8 cellular contexts compared by ENCODE assay signal in genomic region chr19:7919681-7920519, GRCh38. TPM values are rescaled to one million over a fixed set of nuclear protein-coding genes. Genes with fewer than 3 reads are reported as not detected.
DNase-seq lines count a peak whose midpoint lies in the region; ATAC-seq and TF ChIP-seq lines count a peak whose summit lies in the region.

SNAPC2 (plus strand) TSS chr19:7920338; CDS start chr19:7920367, 29 bp downstream.

- peaks cover 0 to 4% of the 10 kb centered on the region in 2 donors for H3K36me3 Mint-ChIP-seq in activated naive CD4-positive, alpha-beta T cell treated with anti-CD3 and anti-CD28 coated beads, Interleukin-2, amount 50 U/mL, for 72 hours
- no peaks in the 10 kb centered on the region for H3K36me3 Mint-ChIP-seq in osteocyte (ENCODE audit: unreplicated experiment)

- WGBS in thymus: 7% methylated on average over 60 of the region's 60 CpGs

- TF ChIP-seq CTCF in osteocyte (IDR thresholded peaks at IDR 0.05): no peak

- peak; percentile 40 for ATAC-seq in HG02571 (IDR thresholded peaks at IDR 0.05; ENCODE audit: unreplicated experiment)
- peak; percentile 72 to 76 for ATAC-seq in activated naive CD4-positive, alpha-beta T cell treated with anti-CD3 and anti-CD28 coated beads, Interleukin-2, amount 50 U/mL, for 72 hours

- H3K27ac ChIP-seq in thymus (ENCODE audit: low read depth): peak within 1 kb of the TSS; percentile 98

- H3K4me3 Mint-ChIP-seq in osteocyte (ENCODE audit: unreplicated experiment): peak within 1 kb of the TSS; percentile 91

- H3K4me1 Mint-ChIP-seq in osteocyte (ENCODE audit: unreplicated experiment): peaks cover 34% of the 10 kb centered on the region

- peaks cover 14% of the 10 kb centered on the region for H3K36me3 ChIP-seq in thymus (ENCODE audit: control insufficient read depth, insufficient read depth)

- no peaks in the 10 kb centered on the region for H3K9me3 Mint-ChIP-seq in activated naive CD4-positive, alpha-beta T cell treated with anti-CD3 and anti-CD28 coated beads, Interleukin-2, amount 50 U/mL, for 72 hours
- H3K9me3 Mint-ChIP-seq in osteocyte (ENCODE audit: unreplicated experiment): no peaks in the 10 kb centered on the region

- H3K27me3 Mint-ChIP-seq in osteocyte (ENCODE audit: unreplicated experiment): peaks cover 6% of the 10 kb centered on the region

- peaks cover 40% of the 10 kb centered on the region for H3K27me3 ChIP-seq in thymus (ENCODE audit: control insufficient read depth, insufficient read depth)

- peak within 1 kb of the TSS; percentile 89 for H3K4me3 ChIP-seq in thymus (ENCODE audit: low read length)

- peaks cover 20% of the 10 kb centered on the region for H3K4me1 ChIP-seq in thymus (ENCODE audit: control insufficient read depth, insufficient read depth, low read length)

- DNase-seq in GM04503 (ENCODE audit: low read depth) (peak; percentile 51), NCI-H1092 treated with DMSO at 0.1 percent for 48 hours (lab: John Stamatoyannopoulos, UW) (peak; percentile 93), SKM-1 (lab: John Stamatoyannopoulos, UW; ENCODE audit: unreplicated experiment) (peak; percentile 79), glomerular visceral epithelial cell (ENCODE audit: extremely low spot score) (peak; percentile 97), osteocyte (ENCODE audit: extremely low spot score, unreplicated experiment) (peak; percentile 98)
- peak; percentile 96 to 98 for DNase-seq in activated naive CD4-positive, alpha-beta T cell treated with anti-CD3 and anti-CD28 coated beads, Interleukin-2, amount 50 U/mL, for 72 hours (ENCODE audit: low spot score in 2 of 2)

- H3K9me3 ChIP-seq in thymus (ENCODE audit: control insufficient read depth): no peaks in the 10 kb centered on the region

- peak within 1 kb of the TSS; percentile 67 to 74 for H3K27ac Mint-ChIP-seq in activated naive CD4-positive, alpha-beta T cell treated with anti-CD3 and anti-CD28 coated beads, Interleukin-2, amount 50 U/mL, for 72 hours
- peak within 1 kb of the TSS; percentile 96 for H3K27ac Mint-ChIP-seq in osteocyte (ENCODE audit: unreplicated experiment)

RNA-seq across cellular contexts. Expression of gene SNAPC2, which starts in this region (rescaled TPM):
- total RNA-seq in activated naive CD4-positive, alpha-beta T cell treated with anti-CD3 and anti-CD28 coated beads, Interleukin-2, amount 50 U/mL, for 72 hours: 10 to 100 TPM; 16.0 to 22.0 TPM
- 19.6 and 21.9 TPM in 2 replicates for total RNA-seq in osteocyte
- 16.0 TPM for polyA plus RNA-seq in thymus

Comparison
In these comparisons a context has a peak if more than half of its experiments do, and no peak if none do; other contexts are left out.
1. Peak in every context shown above with its lines: DNase-seq, ATAC-seq, H3K4me3 ChIP-seq and H3K27ac ChIP-seq.